25 cellular contexts compared by ENCODE assay signal in genomic region chr3:50422153-50422552, GRCh38.
"Had no signal": no experiment of that assay in that cellular context is flagged by ENCODE, and none has a peak within 500 bp of the region (broad histone marks: within the 10 kb centered on the region; RNA-seq: fewer than 3 reads in every experiment).

No MANE protein-coding gene starts in this region.

- DNase-seq: hypothalamus; immature natural killer cell; kidney; left ventricle myocardium inferior; naive thymus-derived CD8-positive, alpha-beta T cell; nucleus accumbens; pancreas; posterior cingulate gyrus; retina; right cardiac atrium; stimulated activated CD4-positive, alpha-beta T cell treated with anti-CD3 and anti-CD28 coated beads, Interleukin-12 subunit alpha, Interleukin-12 subunit beta, amount 100 ng/mL, for 4 hours; stimulated activated CD4-positive, alpha-beta T cell treated with anti-CD3 and anti-CD28 coated beads, Interleukin-15, amount 100 ng/mL, for 24 hours; stimulated activated CD4-positive, alpha-beta T cell treated with anti-CD3 and anti-CD28 coated beads, Interleukin-2, amount 100 ng/mL, for 24 hours; stimulated activated CD4-positive, alpha-beta T cell treated with anti-CD3 and anti-CD28 coated beads, Interleukin-4, amount 100 ng/mL, for 1 hour; stimulated activated naive CD4-positive, alpha-beta T cell treated with Interleukin-2 at 50 U/mL for 16 hours; stimulated activated naive CD8-positive, alpha-beta T cell treated with anti-CD3 and anti-CD28 coated beads, Interleukin-15, amount 100 ng/mL, for 72 hours; substantia nigra; uterus had no signal

- H3K4me3 ChIP-seq: left ventricle myocardium inferior, lung, pancreas, prostate gland, skin epidermis, tibial nerve, uterus had no signal

- H3K36me3 Mint-ChIP-seq: immature natural killer cell; naive thymus-derived CD8-positive, alpha-beta T cell; type B pancreatic cell had no signal

- H3K27ac Mint-ChIP-seq: nephron, type B pancreatic cell had no signal

- H3K4me3 Mint-ChIP-seq: immature natural killer cell; naive thymus-derived CD8-positive, alpha-beta T cell; nephron; stimulated activated naive CD8-positive, alpha-beta T cell treated with anti-CD3 and anti-CD28 coated beads, Interleukin-15, amount 100 ng/mL, for 72 hours; type B pancreatic cell had no signal

- H3K9me3 Mint-ChIP-seq: immature natural killer cell; naive thymus-derived CD8-positive, alpha-beta T cell; nephron; stimulated activated naive CD8-positive, alpha-beta T cell treated with anti-CD3 and anti-CD28 coated beads, Interleukin-15, amount 100 ng/mL, for 72 hours; type B pancreatic cell had no signal

- H3K36me3 ChIP-seq: left ventricle myocardium inferior, pancreas, prostate gland, tibial nerve, uterus had no signal

- H3K27me3 Mint-ChIP-seq: naive thymus-derived CD8-positive, alpha-beta T cell; stimulated activated naive CD8-positive, alpha-beta T cell treated with anti-CD3 and anti-CD28 coated beads, Interleukin-15, amount 100 ng/mL, for 72 hours; type B pancreatic cell had no signal

- ATAC-seq: naive thymus-derived CD8-positive, alpha-beta T cell; pancreas; right cardiac atrium; sciatic nerve; stimulated activated naive CD8-positive, alpha-beta T cell treated with anti-CD3 and anti-CD28 coated beads, Interleukin-15, amount 100 ng/mL, for 72 hours had no signal

- H3K27ac ChIP-seq: left ventricle myocardium inferior, pancreas, prostate gland, skin epidermis, tibial nerve, uterus had no signal

- H3K9me3 ChIP-seq: left ventricle myocardium inferior, pancreas, prostate gland, tibial nerve, uterus had no signal

- H3K27me3 ChIP-seq: pancreas, tibial nerve, uterus had no signal

- H3K4me1 ChIP-seq: left ventricle myocardium inferior, pancreas, prostate gland, tibial nerve, uterus had no signal
